ENCODE assay signal across 12 cellular contexts in the genomic region with DNA sequence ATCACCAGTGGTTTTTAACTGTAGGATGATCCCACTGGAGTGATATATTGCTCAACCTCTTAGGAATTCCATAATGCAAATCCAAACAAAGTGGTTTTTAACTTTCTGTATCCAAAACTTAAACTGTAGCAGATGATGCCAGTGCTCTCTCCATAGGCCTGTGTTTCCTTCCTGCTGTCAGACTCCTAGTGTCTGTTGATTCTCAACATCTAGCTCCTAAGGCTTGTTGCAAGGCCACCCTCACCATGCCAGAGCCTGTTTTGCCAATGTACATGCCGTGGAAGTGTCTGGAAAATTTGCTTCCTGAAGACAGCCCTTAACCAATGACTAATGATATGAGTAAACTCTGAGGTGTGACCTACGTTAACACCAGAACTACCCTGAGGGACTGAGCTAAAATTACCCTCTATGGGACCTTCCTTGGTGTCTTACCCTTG. TPM values are rescaled to one million over a fixed set of nuclear protein-coding genes. Genes with fewer than 3 reads are reported as not detected.
DNase-seq lines count a peak whose midpoint lies in the region; ATAC-seq and TF ChIP-seq lines count a peak whose summit lies in the region.
"Had no signal": no experiment of that assay in that cellular context is flagged by ENCODE, and none has a peak within 500 bp of the region (broad histone marks: within the 10 kb centered on the region; RNA-seq: fewer than 3 reads in every experiment).

No MANE protein-coding gene starts in this region.

- WGBS in transverse colon (ENCODE audit: low coverage in 1 of 2), 2 donors: 53 to 78% methylated on average over 1 to 2 of the region's 2 CpGs

- intact Hi-C loops in MCF 10A (cut with micrococcal nuclease) (no loop called here), breast epithelium (cut with DNase I; ENCODE audit: low total_unique reads) (no loop called here), transverse colon (cut with DNase I; ENCODE audit: low total_unique reads) (no loop called here)

- H3K4me3 ChIP-seq in breast epithelium (no peak overlapping the region), foreskin fibroblast (ENCODE audit: low read depth in 1 of 2, low read length in 2 of 2) (no peak overlapping the region), HAP-1 (no peak overlapping the region), transverse colon (no peak overlapping the region)

- H3K27me3 Mint-ChIP-seq in MCF 10A (ENCODE audit: insufficient read depth, unreplicated experiment): no peaks in the 10 kb centered on the region
- no peaks in the 10 kb centered on the region for H3K27me3 Mint-ChIP-seq in WTC11 (ENCODE audit: low read depth)
- H3K27me3 Mint-ChIP-seq: activated CD8-positive, alpha-beta memory T cell treated with anti-CD3 and anti-CD28 coated beads, Interleukin-2, amount 10 ng/mL, durations not matched to agents 7 days and 5 days had no signal

- no peak for TF ChIP-seq POLR2A in breast epithelium (IDR thresholded peaks at IDR 0.05)
- TF ChIP-seq POLR2A in transverse colon (IDR thresholded peaks at IDR 0.05): no peak

- H3K4me1 ChIP-seq in breast epithelium: no peaks in the 10 kb centered on the region
- H3K4me1 ChIP-seq in HAP-1: no peaks in the 10 kb centered on the region
- no peaks in the 10 kb centered on the region for H3K4me1 ChIP-seq in transverse colon

- DNase-seq in MCF 10A (ENCODE audit: unreplicated experiment) (peak; percentile 89), breast epithelium (ENCODE audit: low spot score in 2 of 2) (no peak), WTC11 (ENCODE audit: low spot score) (no peak), foreskin fibroblast (peak; percentile 74 to 76), HAP-1 (ENCODE audit: low spot score in 2 of 2) (no peak), transverse colon (no peak)
- DNase-seq in stimulated activated naive CD8-positive, alpha-beta T cell treated with anti-CD3 and anti-CD28 coated beads, Interleukin-15, Interleukin-2, amounts not matched to agents 100 U/mL and 50 U/mL, for 24 hours: no peak
- DNase-seq: activated CD8-positive, alpha-beta memory T cell treated with anti-CD3 and anti-CD28 coated beads, Interleukin-2, amount 10 ng/mL, durations not matched to agents 7 days and 5 days; C1 segment of cervical spinal cord; MM.1S had no signal

- H3K36me3 Mint-ChIP-seq in MCF 10A (ENCODE audit: insufficient read depth, unreplicated experiment) (peaks cover 24% of the 10 kb centered on the region), WTC11 (peaks cover 40% of the 10 kb centered on the region)

- TF ChIP-seq EP300 in transverse colon (IDR thresholded peaks at IDR 0.05; ENCODE audit: low read depth): no peak

- peaks cover 24% of the 10 kb centered on the region for H3K4me1 Mint-ChIP-seq in MCF 10A (ENCODE audit: insufficient read depth, unreplicated experiment)
- peaks cover 45% of the 10 kb centered on the region for H3K4me1 Mint-ChIP-seq in WTC11
- H3K4me1 Mint-ChIP-seq: nephron had no signal

- H3K27me3 ChIP-seq in breast epithelium (no peaks in the 10 kb centered on the region), HAP-1 (ENCODE audit: low read depth) (no peaks in the 10 kb centered on the region), transverse colon (no peaks in the 10 kb centered on the region)

- ATAC-seq in WTC11 (0 out of 2 replicates have a peak, but pooled peaks have one; percentile 36), HG02973 (IDR thresholded peaks at IDR 0.05; ENCODE audit: unreplicated experiment) (no peak)
- peak; percentile 65 for ATAC-seq in stimulated activated naive CD8-positive, alpha-beta T cell treated with anti-CD3 and anti-CD28 coated beads, Interleukin-15, Interleukin-2, amounts not matched to agents 100 U/mL and 50 U/mL, for 24 hours
- ATAC-seq: activated CD8-positive, alpha-beta memory T cell treated with anti-CD3 and anti-CD28 coated beads, Interleukin-2, amount 10 ng/mL, durations not matched to agents 7 days and 5 days had no signal

- H3K27ac Mint-ChIP-seq in MCF 10A (ENCODE audit: low read depth, unreplicated experiment) (peak overlapping the region; percentile 92), WTC11 (peak overlapping the region; percentile 39)
- H3K27ac Mint-ChIP-seq: activated CD8-positive, alpha-beta memory T cell treated with anti-CD3 and anti-CD28 coated beads, Interleukin-2, amount 10 ng/mL, durations not matched to agents 7 days and 5 days; nephron had no signal

- H3K9me3 ChIP-seq in breast epithelium (no peaks in the 10 kb centered on the region), HAP-1 (no peaks in the 10 kb centered on the region), transverse colon (no peaks in the 10 kb centered on the region)

- H3K36me3 ChIP-seq in breast epithelium (no peaks in the 10 kb centered on the region), HAP-1 (replicated peaks) (no peaks in the 10 kb centered on the region), transverse colon (peaks cover 0 to 3% (median 0%) of the 10 kb centered on the region in 4 donors)

- no TSS peak for BruUV-seq in MCF 10A (replicated peaks; lab: Mats Ljungman, UMichigan)

- CTCF ChIA-PET in MCF 10A (lab: Yijun Ruan, JAX) (interaction anchor here (0.8 to 1.6 kb wide), 6 partner anchors 9 to 217 kb away, joined by 3 to 4 read pairs (median 3); no protein-coding TSS in a partner anchor), WTC11 (lab: Charles Lee) (interaction anchor here (0.5 to 1.2 kb wide), 2 partner anchors 118 to 308 kb away, joined by 3 read pairs; no protein-coding TSS in a partner anchor)

- TF ChIP-seq CTCF in MCF 10A (IDR thresholded peaks at IDR 0.05; ENCODE audit: unreplicated experiment) (no peak), breast epithelium (IDR thresholded peaks at IDR 0.05) (no peak), WTC11 (IDR thresholded peaks at IDR 0.05) (no peak), foreskin fibroblast (IDR thresholded peaks at IDR 0.05; ENCODE audit: low read depth, low read length) (no peak), transverse colon (IDR thresholded peaks at IDR 0.05) (no peak)

- POLR2A ChIA-PET in MCF 10A (lab: Yijun Ruan, JAX): interaction anchor here (0.7 to 6.9 kb wide), 17 partner anchors 9 to 343 kb away, joined by 3 to 55 read pairs (median 3); a partner anchor contains a TSS
- POLR2A ChIA-PET in WTC11 (lab: Charles Lee): no interaction called here

- H3K9me3 Mint-ChIP-seq in MCF 10A (ENCODE audit: unreplicated experiment): peaks cover 14% of the 10 kb centered on the region
- peaks cover 15% of the 10 kb centered on the region; the same call in 1 of the 2 replicates for H3K9me3 Mint-ChIP-seq in WTC11

- in situ Hi-C loops in HAP-1 (cut with MboI; ENCODE audit: low sequenced_read_pairs) (no loop called here), transverse colon (cut with MboI; ENCODE audit: low pct_ligation_motif_present in 1 of 4, low pct_unique_long_range_greater_than_20kb in 1 of 4, low sequenced_read_pairs in 3 of 4) (no loop called here)

- H3K27ac ChIP-seq in breast epithelium (no peak overlapping the region), transverse colon (no peak overlapping the region)

- H3K4me3 Mint-ChIP-seq in MCF 10A (ENCODE audit: unreplicated experiment) (peak overlapping the region; percentile 31), WTC11 (no peak overlapping the region)
- H3K4me3 Mint-ChIP-seq: activated CD8-positive, alpha-beta memory T cell treated with anti-CD3 and anti-CD28 coated beads, Interleukin-2, amount 10 ng/mL, durations not matched to agents 7 days and 5 days; nephron had no signal

TF ChIP-seq in WTC11, 78 proteins besides CTCF, POLR2A, EP300 and RAD21:
- TF ChIP-seq, protein P1, sequence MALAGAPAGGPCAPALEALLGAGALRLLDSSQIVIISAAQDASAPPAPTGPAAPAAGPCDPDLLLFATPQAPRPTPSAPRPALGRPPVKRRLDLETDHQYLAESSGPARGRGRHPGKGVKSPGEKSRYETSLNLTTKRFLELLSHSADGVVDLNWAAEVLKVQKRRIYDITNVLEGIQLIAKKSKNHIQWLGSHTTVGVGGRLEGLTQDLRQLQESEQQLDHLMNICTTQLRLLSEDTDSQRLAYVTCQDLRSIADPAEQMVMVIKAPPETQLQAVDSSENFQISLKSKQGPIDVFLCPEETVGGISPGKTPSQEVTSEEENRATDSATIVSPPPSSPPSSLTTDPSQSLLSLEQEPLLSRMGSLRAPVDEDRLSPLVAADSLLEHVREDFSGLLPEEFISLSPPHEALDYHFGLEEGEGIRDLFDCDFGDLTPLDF (CRISPR knock-in tag; IDR thresholded peaks at IDR 0.05): no peak
- TF ChIP-seq, protein P2, sequence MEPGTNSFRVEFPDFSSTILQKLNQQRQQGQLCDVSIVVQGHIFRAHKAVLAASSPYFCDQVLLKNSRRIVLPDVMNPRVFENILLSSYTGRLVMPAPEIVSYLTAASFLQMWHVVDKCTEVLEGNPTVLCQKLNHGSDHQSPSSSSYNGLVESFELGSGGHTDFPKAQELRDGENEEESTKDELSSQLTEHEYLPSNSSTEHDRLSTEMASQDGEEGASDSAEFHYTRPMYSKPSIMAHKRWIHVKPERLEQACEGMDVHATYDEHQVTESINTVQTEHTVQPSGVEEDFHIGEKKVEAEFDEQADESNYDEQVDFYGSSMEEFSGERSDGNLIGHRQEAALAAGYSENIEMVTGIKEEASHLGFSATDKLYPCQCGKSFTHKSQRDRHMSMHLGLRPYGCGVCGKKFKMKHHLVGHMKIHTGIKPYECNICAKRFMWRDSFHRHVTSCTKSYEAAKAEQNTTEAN (CRISPR knock-in tag; IDR thresholded peaks at IDR 0.05): no peak
- TF ChIP-seq, protein P3, sequence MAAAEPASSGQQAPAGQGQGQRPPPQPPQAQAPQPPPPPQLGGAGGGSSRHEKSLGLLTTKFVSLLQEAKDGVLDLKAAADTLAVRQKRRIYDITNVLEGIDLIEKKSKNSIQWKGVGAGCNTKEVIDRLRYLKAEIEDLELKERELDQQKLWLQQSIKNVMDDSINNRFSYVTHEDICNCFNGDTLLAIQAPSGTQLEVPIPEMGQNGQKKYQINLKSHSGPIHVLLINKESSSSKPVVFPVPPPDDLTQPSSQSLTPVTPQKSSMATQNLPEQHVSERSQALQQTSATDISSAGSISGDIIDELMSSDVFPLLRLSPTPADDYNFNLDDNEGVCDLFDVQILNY (CRISPR knock-in tag; IDR thresholded peaks at IDR 0.05): no peak
- TF ChIP-seq EMX1 (CRISPR knock-in tag; IDR thresholded peaks at IDR 0.05): no peak
- TF ChIP-seq, protein P4, sequence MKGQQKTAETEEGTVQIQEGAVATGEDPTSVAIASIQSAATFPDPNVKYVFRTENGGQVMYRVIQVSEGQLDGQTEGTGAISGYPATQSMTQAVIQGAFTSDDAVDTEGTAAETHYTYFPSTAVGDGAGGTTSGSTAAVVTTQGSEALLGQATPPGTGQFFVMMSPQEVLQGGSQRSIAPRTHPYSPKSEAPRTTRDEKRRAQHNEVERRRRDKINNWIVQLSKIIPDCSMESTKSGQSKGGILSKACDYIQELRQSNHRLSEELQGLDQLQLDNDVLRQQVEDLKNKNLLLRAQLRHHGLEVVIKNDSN (CRISPR knock-in tag; IDR thresholded peaks at IDR 0.05): no peak
- TF ChIP-seq CBFB (CRISPR knock-in tag; IDR thresholded peaks at IDR 0.05; ENCODE audit: low read depth): no peak
- no peak for TF ChIP-seq ELF4 (CRISPR knock-in tag; IDR thresholded peaks at IDR 0.05; ENCODE audit: low read depth)
- no peak for TF ChIP-seq ZNF263 (CRISPR knock-in tag; IDR thresholded peaks at IDR 0.05; ENCODE audit: low read depth)
TF ChIP-seq in WTC11: peak in this region for 0.

RNA-seq across cellular contexts. Expression of a gene that starts 39.3 kb away (rescaled TPM):
- 30.9 and 39.6 TPM in 2 replicates for total RNA-seq in MCF 10A (2022)
- 10 to 100 TPM; 30.8 to 35.5 (median 34.7) TPM for total RNA-seq in breast epithelium
- 106 to 114 TPM (median 107 TPM) in 3 replicates for total RNA-seq in WTC11 (2021)
- total RNA-seq in transverse colon: 10 to 100 TPM in 3 of 4 donors, 1 to 10 TPM in 1; 6.8 to 37.6 (median 16.3) TPM

Comparison
In these comparisons a context has a peak if more than half of its experiments do, and no peak if none do; other contexts are left out.
1. DNase-seq: peak in MCF 10A (single experiment) and foreskin fibroblast (2 of 2); none in breast epithelium (0 of 2), WTC11 (single experiment), stimulated activated naive CD8-positive, alpha-beta T cell treated with anti-CD3 and anti-CD28 coated beads, Interleukin-15, Interleukin-2, amounts not matched to agents 100 U/mL and 50 U/mL, for 24 hours (single experiment), HAP-1 (0 of 2) and transverse colon (single experiment).